In genomic region chr12:66753810-66754209, GRCh38 we compare ENCODE assay signal across 4 cellular contexts.
"Had no signal": no experiment of that assay in that cellular context is flagged by ENCODE, and none has a peak within 500 bp of the region (broad histone marks: within the 10 kb centered on the region; RNA-seq: fewer than 3 reads in every experiment).

No MANE protein-coding gene starts in this region.

- DNase-seq: GM23248, GOT3, H7, IMR-90 had no signal
